7 cellular contexts compared by ENCODE assay signal in genomic region chr6:28080381-28080630, GRCh38. TPM values are rescaled to one million over a fixed set of nuclear protein-coding genes. Genes with fewer than 3 reads are reported as not detected.
DNase-seq lines count a peak whose midpoint lies in the region; ATAC-seq and TF ChIP-seq lines count a peak whose summit lies in the region.
"Not testable (repeated sequence)": the region's sequence is repeated elsewhere in the genome, so short reads cannot be mapped to it uniquely, and the experiment has no call there.

ZNF165 (plus strand) TSS chr6:28080568; CDS start chr6:28085481, 4,913 bp downstream.

- H3K36me3 Mint-ChIP-seq in activated naive CD4-positive, alpha-beta T cell treated with anti-CD3 and anti-CD28 coated beads, Interleukin-2, amount 50 U/mL, for 72 hours: peaks cover 1 to 44% of the 10 kb centered on the region in 2 donors

- peak within 1 kb of the TSS; percentile 87 for H3K4me3 ChIP-seq in OCI-LY7 (ENCODE audit: low read depth, low read length, poor library complexity, severe bottlenecking)
- H3K4me3 ChIP-seq in epithelial cell of esophagus (ENCODE audit: low read length): peak within 1 kb of the TSS; percentile 98
- H3K4me3 ChIP-seq in left lung: peak within 1 kb of the TSS; percentile 60 to 69
- H3K4me3 ChIP-seq in prostate gland: peak within 1 kb of the TSS; percentile 49 to 53

- TF ChIP-seq CTCF in OCI-LY7 (conservative IDR thresholded peaks at IDR 0.05; ENCODE audit: low read length); epithelial cell of esophagus (IDR thresholded peaks at IDR 0.05; ENCODE audit: insufficient read depth, low read depth, low read length, missing control alignments); left lung (IDR thresholded peaks at IDR 0.05); prostate gland (IDR thresholded peaks at IDR 0.05): not testable (repeated sequence)

- H4K20me1 ChIP-seq in OCI-LY7 (ENCODE audit: insufficient read depth, low read length): not testable (repeated sequence)

- H2AFZ ChIP-seq in OCI-LY7 (ENCODE audit: low read length): peak within 1 kb of the TSS; percentile 78

- not testable (repeated sequence) for H3K27me3 ChIP-seq in left lung; prostate gland (replicated peaks; ENCODE audit: insufficient read depth)

- H3K36me3 ChIP-seq in OCI-LY7 (ENCODE audit: insufficient read depth, low read length); left lung; prostate gland: not testable (repeated sequence)

- intact Hi-C loops in OCI-LY7 (cut with micrococcal nuclease; ENCODE audit: unreplicated experiment): loop anchor here (1.0 to 10.0 kb wide), 6 partner anchors 24 to 606 kb away; partner anchors contain the start of gene ZNF184
- intact Hi-C loops in left lung (cut with DNase I): not testable (repeated sequence)
- intact Hi-C loops in prostate gland (cut with DNase I): loop anchor here (2.0 kb wide), 1 partner anchor 56 kb away; no protein-coding TSS in a partner anchor

- H3K27ac ChIP-seq in OCI-LY7 (ENCODE audit: low read depth, low read length, poor library complexity, severe bottlenecking): peak within 1 kb of the TSS; percentile 70
- H3K27ac ChIP-seq in left lung: peak within 1 kb of the TSS; percentile 84 to 88
- peak within 1 kb of the TSS; percentile 78 to 79 for H3K27ac ChIP-seq in prostate gland

- TSS peak; percentile 85 for BruUV-seq in OCI-LY7 (replicated peaks; lab: Mats Ljungman, UMichigan)

- CTCF ChIA-PET in OCI-LY7 (lab: Charles Lee; ENCODE audit: unreplicated experiment): interaction anchor here (0.6 kb wide), 1 partner anchor 278 kb away, joined by 3 read pairs; no protein-coding TSS in a partner anchor

- ATAC-seq in GM18909 (IDR thresholded peaks at IDR 0.05; ENCODE audit: poor library complexity, unreplicated experiment) (peak; percentile 22), HG02938 (IDR thresholded peaks at IDR 0.05; ENCODE audit: unreplicated experiment) (peak; percentile 15), left lung (peak; percentile 56)
- peak; percentile 30 to 33 for ATAC-seq in activated naive CD4-positive, alpha-beta T cell treated with anti-CD3 and anti-CD28 coated beads, Interleukin-2, amount 50 U/mL, for 72 hours

- POLR2A ChIA-PET in OCI-LY7 (lab: Charles Lee): interaction anchor here (0.7 kb wide), 3 partner anchors 40 to 952 kb away, joined by 3 to 7 read pairs (median 3); no protein-coding TSS in a partner anchor

- H3K4me1 ChIP-seq in OCI-LY7 (ENCODE audit: insufficient read depth, low read length, poor library complexity, severe bottlenecking): peaks cover 12% of the 10 kb centered on the region
- H3K4me1 ChIP-seq in left lung; prostate gland (replicated peaks): not testable (repeated sequence)

- not testable (repeated sequence) for H3K9me3 Mint-ChIP-seq in activated naive CD4-positive, alpha-beta T cell treated with anti-CD3 and anti-CD28 coated beads, Interleukin-2, amount 50 U/mL, for 72 hours

- H3K79me2 ChIP-seq in OCI-LY7 (ENCODE audit: insufficient read depth, low read depth, low read length): not testable (repeated sequence)

- H3K27ac Mint-ChIP-seq in activated naive CD4-positive, alpha-beta T cell treated with anti-CD3 and anti-CD28 coated beads, Interleukin-2, amount 50 U/mL, for 72 hours: peak within 1 kb of the TSS; percentile 89 to 97

- TF ChIP-seq POLR2A in prostate gland (IDR thresholded peaks at IDR 0.05): not testable (repeated sequence)

- not testable (repeated sequence) for H3K9me2 ChIP-seq in OCI-LY7 (ENCODE audit: insufficient read depth, low read length)

- DNase-seq in OCI-LY7 (ENCODE audit: low spot score); activated naive CD4-positive, alpha-beta T cell treated with anti-CD3 and anti-CD28 coated beads, Interleukin-2, amount 50 U/mL, for 72 hours (ENCODE audit: low spot score in 2 of 2); epithelial cell of esophagus (ENCODE audit: low read depth); prostate gland (ENCODE audit: low spot score): not testable (repeated sequence)
- DNase-seq in left lung: peak in 1 of 2 donors; percentile 32

- H3K9me3 ChIP-seq in OCI-LY7 (ENCODE audit: low read length); left lung; prostate gland: not testable (repeated sequence)

- H3K4me2 ChIP-seq in OCI-LY7 (ENCODE audit: low read length): peak within 1 kb of the TSS; percentile 81

- 2% methylated on average over 15 of the region's 15 CpGs for WGBS in prostate gland

RNA-seq across cellular contexts. Expression of gene ZNF165, which starts in this region (rescaled TPM):
- 2.6 and 4.9 TPM in 2 replicates for total RNA-seq in OCI-LY7 (2014; rRNA removed; shearing (Covaris generic))
- total RNA-seq in OCI-LY7 (2022): 3.1 and 3.2 TPM in 2 replicates
- 10 to 100 TPM in 1 of 2 donors, 1 to 10 TPM in 1; 2.1 to 35.7 TPM for total RNA-seq in activated naive CD4-positive, alpha-beta T cell treated with anti-CD3 and anti-CD28 coated beads, Interleukin-2, amount 50 U/mL, for 72 hours
- total RNA-seq in left lung: 1 to 10 TPM; 3.4 to 4.2 TPM
- 1 to 10 TPM; 1.3 to 1.8 TPM for total RNA-seq in prostate gland
